9 cellular contexts compared by ENCODE assay signal in genomic region chr4:101279377-101279871, GRCh38.
DNase-seq lines count a peak whose midpoint lies in the region; ATAC-seq, FAIRE-seq and TF ChIP-seq lines count a peak whose summit lies in the region.
"Had no signal": no experiment of that assay in that cellular context is flagged by ENCODE, and none has a peak within 500 bp of the region (broad histone marks: within the 10 kb centered on the region; RNA-seq: fewer than 3 reads in every experiment).

No MANE protein-coding gene starts in this region.

- H2AFZ ChIP-seq in endothelial cell of umbilical vein (ENCODE audit: low read depth, low read length): no peak overlapping the region

- no TSS peak for BruUV-seq in endothelial cell of umbilical vein (replicated peaks; lab: Mats Ljungman, UMichigan)

- peaks cover 2% of the 10 kb centered on the region for H3K79me2 ChIP-seq in endothelial cell of umbilical vein (ENCODE audit: control insufficient read depth, insufficient read depth, low read length)

- H4K20me1 ChIP-seq in endothelial cell of umbilical vein (replicated peaks; ENCODE audit: control insufficient read depth, extremely low read depth, insufficient read depth, low read length): peaks cover 2% of the 10 kb centered on the region

- H3K4me3 ChIP-seq in endothelial cell of umbilical vein (replicated peaks in 1 of 3; ENCODE audit: insufficient read depth in 1 of 3, low read depth in 1 of 3, low read length in 3 of 3) (no peak overlapping the region), esophagus squamous epithelium (no peak overlapping the region)

- peak; percentile 14 for DNase-seq in GDM1 (lab: John Stamatoyannopoulos, UW)
- DNase-seq in MV-4-11 (lab: John Stamatoyannopoulos, UW): peak; percentile 88
- DNase-seq in endothelial cell of umbilical vein (ENCODE audit: low read depth, low spot score): peak; percentile 67
- DNase-seq in renal cortical epithelial cell (ENCODE audit: low read depth): peak; percentile 29
- no peak for DNase-seq in effector CD8-positive, alpha-beta T cell (lab: John Stamatoyannopoulos, UW)
- DNase-seq in frontal cortex (ENCODE audit: low spot score in 2 of 2): no peak
- DNase-seq in esophagus squamous epithelium (lab: John Stamatoyannopoulos, UW): no peak

- H3K36me3 ChIP-seq in endothelial cell of umbilical vein (ENCODE audit: control insufficient read depth in 2 of 2, extremely low read depth in 1 of 2, insufficient read depth in 2 of 2, low read length in 2 of 2): no peaks in the 10 kb centered on the region
- no peaks in the 10 kb centered on the region for H3K36me3 ChIP-seq in esophagus squamous epithelium

- CTCF ChIA-PET in endothelial cell of umbilical vein (lab: Charles Lee): interaction anchor here (1.0 to 1.5 kb wide), 3 partner anchors 9 to 18 kb away, joined by 3 to 4 read pairs (median 3); no protein-coding TSS in a partner anchor

- peak overlapping the region; percentile 11 for H3K27ac ChIP-seq in endothelial cell of umbilical vein (ENCODE audit: insufficient read depth, low read depth, low read length)
- H3K27ac ChIP-seq in esophagus squamous epithelium: no peak overlapping the region

- H3K4me2 ChIP-seq in endothelial cell of umbilical vein (ENCODE audit: insufficient read depth, low read length): peak overlapping the region; percentile 16

- dilution Hi-C loops in endothelial cell of umbilical vein (cut with MboI; ENCODE audit: extremely low pct_ligation_motif_present, low sequenced_read_pairs): no loop called here

- H3K9me3 ChIP-seq in endothelial cell of umbilical vein (replicated peaks; ENCODE audit: control insufficient read depth, insufficient read depth, low read length) (no peaks in the 10 kb centered on the region), esophagus squamous epithelium (no peaks in the 10 kb centered on the region)

- H3K4me1 ChIP-seq in endothelial cell of umbilical vein (ENCODE audit: control insufficient read depth, extremely low read depth, insufficient read depth, low read length): peaks cover 20% of the 10 kb centered on the region
- H3K4me1 ChIP-seq in esophagus squamous epithelium: peaks cover 0 to 19% (median 4%) of the 10 kb centered on the region in 3 donors

- no peak for TF ChIP-seq POLR2A in endothelial cell of umbilical vein (IDR thresholded peaks at IDR 0.05; ENCODE audit: low read depth, low read length)
- TF ChIP-seq POLR2A in esophagus squamous epithelium (IDR thresholded peaks at IDR 0.05): no peak

- no peak overlapping the region for H3K9ac ChIP-seq in endothelial cell of umbilical vein (replicated peaks; ENCODE audit: extremely low read depth, insufficient read depth, low read length)

- ATAC-seq in GM21786 (IDR thresholded peaks at IDR 0.05; ENCODE audit: unreplicated experiment): peak; percentile 69
- ATAC-seq: left colon had no signal

- intact Hi-C loops in endothelial cell of umbilical vein (cut with micrococcal nuclease): no loop called here
- intact Hi-C loops in esophagus squamous epithelium (cut with DNase I): no loop called here

- TF ChIP-seq CTCF in endothelial cell of umbilical vein (IDR thresholded peaks at IDR 0.05; ENCODE audit: extremely low read depth in 1 of 2, insufficient read depth in 1 of 2, low read depth in 1 of 2, low read length in 2 of 2) (no peak), esophagus squamous epithelium (IDR thresholded peaks at IDR 0.05) (no peak)

- POLR2A ChIA-PET in endothelial cell of umbilical vein (lab: Charles Lee): no interaction called here

- H3K27me3 ChIP-seq in endothelial cell of umbilical vein (ENCODE audit: control insufficient read depth in 2 of 2, insufficient read depth in 2 of 2, low read length in 2 of 2) (no peaks in the 10 kb centered on the region), esophagus squamous epithelium (no peaks in the 10 kb centered on the region)

- FAIRE-seq in endothelial cell of umbilical vein (lab: Jason Lieb, UNC) (no peak), frontal cortex (lab: Jason Lieb, UNC) (no peak)

- WGBS in esophagus squamous epithelium, 2 donors: 48 to 62% methylated on average over 3 of the region's 3 CpGs

- H3K9me1 ChIP-seq in endothelial cell of umbilical vein (replicated peaks; ENCODE audit: control insufficient read depth, extremely low read depth, insufficient read depth, low read length): no peaks in the 10 kb centered on the region

TF ChIP-seq in endothelial cell of umbilical vein, 7 proteins besides CTCF, POLR2A, EP300 and RAD21:
- no peak for TF ChIP-seq FOS (IDR thresholded peaks at IDR 0.05; ENCODE audit: borderline replicate concordance, insufficient read depth, low read length)
- no peak for TF ChIP-seq JUN (IDR thresholded peaks at IDR 0.05; ENCODE audit: borderline replicate concordance, insufficient read depth, insufficient read length, low read depth)
- TF ChIP-seq POLR2AphosphoS5 (IDR thresholded peaks at IDR 0.05; ENCODE audit: insufficient read depth, low read depth, low read length): no peak
- TF ChIP-seq MYC (IDR thresholded peaks at IDR 0.05; ENCODE audit: low read depth, low read length): no peak
- TF ChIP-seq GATA2 (IDR thresholded peaks at IDR 0.05; ENCODE audit: insufficient read depth, insufficient read length, low read depth, low read length): no peak
- no peak for TF ChIP-seq EZH2 (IDR thresholded peaks at IDR 0.05; ENCODE audit: borderline replicate concordance, low read depth, low read length, severe bottlenecking)
- no peak for TF ChIP-seq MAX (IDR thresholded peaks at IDR 0.05; ENCODE audit: insufficient read depth, insufficient read length)

Comparison
In these comparisons a context has a peak if more than half of its experiments do, and no peak if none do; other contexts are left out.
1. DNase-seq: peak in GDM1 (single experiment), MV-4-11 (single experiment), endothelial cell of umbilical vein (single experiment) and renal cortical epithelial cell (single experiment); none in effector CD8-positive, alpha-beta T cell (single experiment), frontal cortex (0 of 2) and esophagus squamous epithelium (single experiment).